8 cellular contexts compared by ENCODE assay signal in genomic region chr7:10974717-10975032, GRCh38. TPM values are rescaled to one million over a fixed set of nuclear protein-coding genes. Genes with fewer than 3 reads are reported as not detected.
A peak's percentile ranks its signal among the peaks of the same experiment; 100 is the strongest.
DNase-seq lines count a peak whose midpoint lies in the region; ATAC-seq, FAIRE-seq and TF ChIP-seq lines count a peak whose summit lies in the region.

No MANE protein-coding gene starts in this region.

- peaks cover 17 to 34% (median 21%) of the 10 kb centered on the region in 10 experiments; a peak in 19 of 20 replicates for H3K4me1 ChIP-seq in BLaER1 treated with 17β-estradiol and CSF1 and Interleukin-3, amounts not matched to agents 10 nM and 100 nM
- H3K4me1 ChIP-seq in hepatocyte (ENCODE audit: insufficient read depth), result peaks cover 5% of the 10 kb centered on the region
- H3K4me1 ChIP-seq in stomach smooth muscle (ENCODE audit: control insufficient read depth, insufficient read depth, low read length), result no peaks in the 10 kb centered on the region

- peaks cover 0 to 8% (median 0%) of the 10 kb centered on the region in 11 experiments; a peak in 4 of 22 replicates for H4K20me1 ChIP-seq in BLaER1 treated with 17β-estradiol and CSF1 and Interleukin-3, amounts not matched to agents 10 nM and 100 nM
- H4K20me1 ChIP-seq in hepatocyte (ENCODE audit: insufficient read depth, poor library complexity, severe bottlenecking), result peaks cover 2% of the 10 kb centered on the region

- H3K9ac ChIP-seq in BLaER1 treated with 17β-estradiol and CSF1 and Interleukin-3, amounts not matched to agents 10 nM and 100 nM, result peak overlapping the region; percentile 84 to 97 (median 92); a peak in 21 of 22 replicates
- peak overlapping the region; percentile 80 to 90 for H3K9ac ChIP-seq in stomach smooth muscle (ENCODE audit: low read length in 2 of 2)

- no peaks in the 10 kb centered on the region for H3K27me3 ChIP-seq in BLaER1 treated with 17β-estradiol and CSF1 and Interleukin-3, amounts not matched to agents 10 nM and 100 nM
- H3K27me3 ChIP-seq in hepatocyte (no peaks in the 10 kb centered on the region), stomach smooth muscle (ENCODE audit: control insufficient read depth in 1 of 2, insufficient read depth in 2 of 2, low read length in 2 of 2) (no peaks in the 10 kb centered on the region)

- H3K9me3 ChIP-seq in BLaER1 treated with 17β-estradiol and CSF1 and Interleukin-3, amounts not matched to agents 10 nM and 100 nM (replicated peaks in 1 of 11), result peaks cover 0 to 22% (median 12%) of the 10 kb centered on the region in 11 experiments; a peak in 9 of 22 replicates
- H3K9me3 ChIP-seq in hepatocyte (ENCODE audit: low read depth) (no peaks in the 10 kb centered on the region), stomach smooth muscle (ENCODE audit: control insufficient read depth in 2 of 2, low read length in 2 of 2) (no peaks in the 10 kb centered on the region)

- TF ChIP-seq CTCF in hepatocyte (IDR thresholded peaks at IDR 0.05; ENCODE audit: poor library complexity), result no peak

- peak; percentile 68 for FAIRE-seq in H54 (lab: Jason Lieb, UNC)

- peak overlapping the region in 10 of 11 experiments; percentile 88 to 97 (median 94); a peak in 19 of 22 replicates for H3K27ac ChIP-seq in BLaER1 treated with 17β-estradiol and CSF1 and Interleukin-3, amounts not matched to agents 10 nM and 100 nM
- H3K27ac ChIP-seq in hepatocyte, result peak overlapping the region; percentile 94
- H3K27ac ChIP-seq in stomach smooth muscle (ENCODE audit: low read length), result no peak overlapping the region

- TF ChIP-seq POLR2A in H54 (IDR thresholded peaks at IDR 0.05; ENCODE audit: low read depth, low read length), result no peak

- H2AFZ ChIP-seq in hepatocyte, result peak overlapping the region; percentile 80

- peaks cover 54% of the 10 kb centered on the region for H3K79me2 ChIP-seq in hepatocyte

- H3K4me2 ChIP-seq in BLaER1 treated with 17β-estradiol and CSF1 and Interleukin-3, amounts not matched to agents 10 nM and 100 nM, result peak overlapping the region; percentile 83 to 99 (median 89)
- peak overlapping the region; percentile 92 for H3K4me2 ChIP-seq in hepatocyte

- no peak for ATAC-seq in HG03175 (IDR thresholded peaks at IDR 0.05; ENCODE audit: unreplicated experiment)

- DNase-seq in H54 (ENCODE audit: insufficient read length, low spot score), result no peak
- peak; percentile 45 for DNase-seq in SW480 (ENCODE audit: low spot score)
- no peak for DNase-seq in hepatocyte (ENCODE audit: low spot score)
- no peak for DNase-seq in stimulated activated CD4-positive, alpha-beta T cell treated with anti-CD3 and anti-CD28 coated beads, Interleukin-2, amount 100 ng/mL, for 48 hours
- DNase-seq in activated CD4-positive, alpha-beta T cell treated with anti-CD3 and anti-CD28 coated beads for 1 hour, result no peak

- no peaks in the 10 kb centered on the region for H3K9me2 ChIP-seq in hepatocyte (replicated peaks; ENCODE audit: insufficient read depth)

- peak overlapping the region; percentile 68 to 86 (median 78) for H3K4me3 ChIP-seq in BLaER1 treated with 17β-estradiol and CSF1 and Interleukin-3, amounts not matched to agents 10 nM and 100 nM
- peak overlapping the region; percentile 63 for H3K4me3 ChIP-seq in hepatocyte
- peak overlapping the region; percentile 84 to 99 for H3K4me3 ChIP-seq in stomach smooth muscle (ENCODE audit: low read length in 2 of 2)

- peaks cover 10 to 40% (median 35%) of the 10 kb centered on the region in 11 experiments for H3K36me3 ChIP-seq in BLaER1 treated with 17β-estradiol and CSF1 and Interleukin-3, amounts not matched to agents 10 nM and 100 nM
- H3K36me3 ChIP-seq in hepatocyte (replicated peaks; ENCODE audit: insufficient read depth, low read depth) (no peaks in the 10 kb centered on the region), stomach smooth muscle (ENCODE audit: control insufficient read depth in 2 of 2, insufficient read depth in 2 of 2, low read length in 2 of 2) (no peaks in the 10 kb centered on the region)

- WGBS in hepatocyte (ENCODE audit: low lambda C conversion rate, missing lambda C conversion rate), result 29% methylated on average over 3 of the region's 3 CpGs

RNA-seq across cellular contexts. Expression of gene PHF14, which starts 1.0 kb away (rescaled TPM):
- total RNA-seq in hepatocyte, result 49.1 and 58.6 TPM in 2 replicates
- 31.5 TPM in 2 replicates for polyA plus RNA-seq in hepatocyte
